19 cellular contexts compared by ENCODE assay signal in genomic region chr15:51866751-51867150, GRCh38. TPM values are rescaled to one million over a fixed set of nuclear protein-coding genes. Genes with fewer than 3 reads are reported as not detected.
DNase-seq lines count a peak whose midpoint lies in the region; ATAC-seq and TF ChIP-seq lines count a peak whose summit lies in the region.
"Had no signal": no experiment of that assay in that cellular context is flagged by ENCODE, and none has a peak within 500 bp of the region (broad histone marks: within the 10 kb centered on the region; RNA-seq: fewer than 3 reads in every experiment).

No MANE protein-coding gene starts in this region.

- DNase-seq in activated CD8-positive, alpha-beta T cell treated with anti-CD3 and anti-CD28 coated beads, Interleukin-2, amount 10 ng/mL, durations not matched to agents 7 days and 5 days = no peak
- no peak for DNase-seq in activated CD8-positive, alpha-beta T cell treated with anti-CD3 and anti-CD28 coated beads for 36 hours
- DNase-seq in HFFc6 = no peak
- DNase-seq in chondrocyte (ENCODE audit: low spot score) = no peak
- no peak for DNase-seq in naive thymus-derived CD8-positive, alpha-beta T cell
- no peak for DNase-seq in DMS79 (lab: John Stamatoyannopoulos, UW)
- DNase-seq in H4 (ENCODE audit: low spot score) = no peak
- DNase-seq: 8988T; activated CD4-positive, alpha-beta memory T cell treated with anti-CD3 and anti-CD28 coated beads for 36 hours; activated T-cell treated with anti-CD3 and anti-CD28 coated beads, Interleukin-2, amount 50 U/mL, for 48 hours; amniotic stem cell; central memory CD4-positive, alpha-beta T cell; effector memory CD4-positive, alpha-beta T cell; heart left ventricle; MV-4-11; NCI-H187 treated with DMSO at 0.1 percent for 48 hours; RPMI8226; stimulated activated CD4-positive, alpha-beta T cell treated with anti-CD3 and anti-CD28 coated beads, Interleukin-12 subunit alpha, Interleukin-12 subunit beta, amount 100 ng/mL, for 4 hours had no signal

- H3K36me3 Mint-ChIP-seq in activated CD8-positive, alpha-beta T cell treated with anti-CD3 and anti-CD28 coated beads, Interleukin-2, amount 10 ng/mL, durations not matched to agents 7 days and 5 days (ENCODE audit: low read depth) = peaks cover 68% of the 10 kb centered on the region
- peaks cover 58% of the 10 kb centered on the region for H3K36me3 Mint-ChIP-seq in activated CD8-positive, alpha-beta T cell treated with anti-CD3 and anti-CD28 coated beads for 36 hours (ENCODE audit: low read depth)
- H3K36me3 Mint-ChIP-seq in HFFc6 (ENCODE audit: low read depth) = peaks cover 59% of the 10 kb centered on the region
- H3K36me3 Mint-ChIP-seq in chondrocyte (ENCODE audit: low read depth) = peaks cover 31% of the 10 kb centered on the region
- H3K36me3 Mint-ChIP-seq in naive thymus-derived CD8-positive, alpha-beta T cell = peaks cover 19 to 83% (median 48%) of the 10 kb centered on the region in 3 donors

- no peak for TF ChIP-seq CTCF in activated CD8-positive, alpha-beta T cell treated with anti-CD3 and anti-CD28 coated beads for 36 hours (IDR thresholded peaks at IDR 0.05)
- no peak for TF ChIP-seq CTCF in HFFc6 (IDR thresholded peaks at IDR 0.05)
- no peak for TF ChIP-seq CTCF in chondrocyte (IDR thresholded peaks at IDR 0.05)

- CTCF ChIA-PET in activated CD8-positive, alpha-beta T cell treated with anti-CD3 and anti-CD28 coated beads, Interleukin-2, amount 10 ng/mL, durations not matched to agents 7 days and 5 days (lab: Charles Lee) = no interaction called here
- CTCF ChIA-PET in activated CD8-positive, alpha-beta T cell treated with anti-CD3 and anti-CD28 coated beads for 36 hours (lab: Charles Lee) = interaction anchor here (0.7 to 1.4 kb wide), 5 partner anchors 11 to 131 kb away, joined by 3 to 6 read pairs (median 3); no protein-coding TSS in a partner anchor

- POLR2A ChIA-PET in activated CD8-positive, alpha-beta T cell treated with anti-CD3 and anti-CD28 coated beads, Interleukin-2, amount 10 ng/mL, durations not matched to agents 7 days and 5 days (lab: Charles Lee) = interaction anchor here (1.0 kb wide), 1 partner anchor 36 kb away, joined by 3 read pairs; no protein-coding TSS in a partner anchor
- POLR2A ChIA-PET in activated CD8-positive, alpha-beta T cell treated with anti-CD3 and anti-CD28 coated beads for 36 hours (lab: Charles Lee) = interaction anchor here (0.6 to 1.4 kb wide), 2 partner anchors 21 to 104 kb away, joined by 3 read pairs; no protein-coding TSS in a partner anchor
- POLR2A ChIA-PET in naive thymus-derived CD8-positive, alpha-beta T cell (lab: Charles Lee) = no interaction called here

- no peaks in the 10 kb centered on the region for H3K27me3 Mint-ChIP-seq in activated CD8-positive, alpha-beta T cell treated with anti-CD3 and anti-CD28 coated beads, Interleukin-2, amount 10 ng/mL, durations not matched to agents 7 days and 5 days (ENCODE audit: low read depth)
- H3K27me3 Mint-ChIP-seq in activated CD8-positive, alpha-beta T cell treated with anti-CD3 and anti-CD28 coated beads for 36 hours = no peaks in the 10 kb centered on the region
- H3K27me3 Mint-ChIP-seq in HFFc6 (ENCODE audit: insufficient read depth) (peaks cover 1% of the 10 kb centered on the region; the same call in 1 of the 2 replicates), chondrocyte (ENCODE audit: low read depth) (no peaks in the 10 kb centered on the region)
- no peaks in the 10 kb centered on the region for H3K27me3 Mint-ChIP-seq in naive thymus-derived CD8-positive, alpha-beta T cell
- H3K27me3 Mint-ChIP-seq: activated CD4-positive, alpha-beta memory T cell treated with anti-CD3 and anti-CD28 coated beads for 36 hours had no signal

- peak overlapping the region; percentile 37 for H3K27ac Mint-ChIP-seq in activated CD8-positive, alpha-beta T cell treated with anti-CD3 and anti-CD28 coated beads, Interleukin-2, amount 10 ng/mL, durations not matched to agents 7 days and 5 days
- no peak overlapping the region for H3K27ac Mint-ChIP-seq in activated CD8-positive, alpha-beta T cell treated with anti-CD3 and anti-CD28 coated beads for 36 hours
- peak overlapping the region; percentile 56 for H3K27ac Mint-ChIP-seq in HFFc6
- H3K27ac Mint-ChIP-seq in chondrocyte (ENCODE audit: unreplicated experiment) = peak overlapping the region; percentile 71
- H3K27ac Mint-ChIP-seq in naive thymus-derived CD8-positive, alpha-beta T cell = peak overlapping the region in 8 of 10 donors; percentile 1 to 81 (median 44)
- H3K27ac Mint-ChIP-seq: activated CD4-positive, alpha-beta memory T cell treated with anti-CD3 and anti-CD28 coated beads for 36 hours had no signal

- peaks cover 28% of the 10 kb centered on the region for H3K4me1 Mint-ChIP-seq in activated CD8-positive, alpha-beta T cell treated with anti-CD3 and anti-CD28 coated beads, Interleukin-2, amount 10 ng/mL, durations not matched to agents 7 days and 5 days (ENCODE audit: low read depth)
- H3K4me1 Mint-ChIP-seq in activated CD8-positive, alpha-beta T cell treated with anti-CD3 and anti-CD28 coated beads for 36 hours (ENCODE audit: low read depth) = peaks cover 33% of the 10 kb centered on the region
- H3K4me1 Mint-ChIP-seq in HFFc6 (ENCODE audit: low read depth) (peaks cover 82% of the 10 kb centered on the region), chondrocyte (ENCODE audit: low read depth) (peaks cover 54% of the 10 kb centered on the region)
- peaks cover 19 to 29% (median 23%) of the 10 kb centered on the region in 4 donors for H3K4me1 Mint-ChIP-seq in naive thymus-derived CD8-positive, alpha-beta T cell

- no peak for ATAC-seq in activated CD8-positive, alpha-beta T cell treated with anti-CD3 and anti-CD28 coated beads, Interleukin-2, amount 10 ng/mL, durations not matched to agents 7 days and 5 days
- no peak for ATAC-seq in activated CD8-positive, alpha-beta T cell treated with anti-CD3 and anti-CD28 coated beads for 36 hours
- no peak for ATAC-seq in naive thymus-derived CD8-positive, alpha-beta T cell
- ATAC-seq in GM21619 (IDR thresholded peaks at IDR 0.05; ENCODE audit: unreplicated experiment) = no peak
- ATAC-seq: heart left ventricle had no signal

- intact Hi-C loops in activated CD8-positive, alpha-beta T cell treated with anti-CD3 and anti-CD28 coated beads for 36 hours (cut with micrococcal nuclease) = no loop called here

- H3K9me3 Mint-ChIP-seq in activated CD8-positive, alpha-beta T cell treated with anti-CD3 and anti-CD28 coated beads, Interleukin-2, amount 10 ng/mL, durations not matched to agents 7 days and 5 days (ENCODE audit: insufficient read depth) = no peaks in the 10 kb centered on the region
- H3K9me3 Mint-ChIP-seq in activated CD8-positive, alpha-beta T cell treated with anti-CD3 and anti-CD28 coated beads for 36 hours = no peaks in the 10 kb centered on the region
- no peaks in the 10 kb centered on the region for H3K9me3 Mint-ChIP-seq in HFFc6
- H3K9me3 Mint-ChIP-seq in chondrocyte (ENCODE audit: low read depth) = no peaks in the 10 kb centered on the region
- H3K9me3 Mint-ChIP-seq in naive thymus-derived CD8-positive, alpha-beta T cell = no peaks in the 10 kb centered on the region
- H3K9me3 Mint-ChIP-seq: activated CD4-positive, alpha-beta memory T cell treated with anti-CD3 and anti-CD28 coated beads for 36 hours had no signal

- H3K4me3 Mint-ChIP-seq in activated CD8-positive, alpha-beta T cell treated with anti-CD3 and anti-CD28 coated beads, Interleukin-2, amount 10 ng/mL, durations not matched to agents 7 days and 5 days = no peak overlapping the region
- H3K4me3 Mint-ChIP-seq in activated CD8-positive, alpha-beta T cell treated with anti-CD3 and anti-CD28 coated beads for 36 hours = no peak overlapping the region
- no peak overlapping the region for H3K4me3 Mint-ChIP-seq in HFFc6
- no peak overlapping the region for H3K4me3 Mint-ChIP-seq in chondrocyte (ENCODE audit: unreplicated experiment)
- H3K4me3 Mint-ChIP-seq in naive thymus-derived CD8-positive, alpha-beta T cell = no peak overlapping the region
- H3K4me3 Mint-ChIP-seq: activated CD4-positive, alpha-beta memory T cell treated with anti-CD3 and anti-CD28 coated beads for 36 hours had no signal

RNA-seq across cellular contexts. Expression of gene TMOD3, which starts 37.3 kb away (rescaled TPM):
- 10 to 100 TPM; 73.8 to 74.1 TPM for total RNA-seq in activated CD8-positive, alpha-beta T cell treated with anti-CD3 and anti-CD28 coated beads, Interleukin-2, amount 10 ng/mL, durations not matched to agents 7 days and 5 days
- 10 to 100 TPM; 53.6 to 59.2 TPM for total RNA-seq in activated CD8-positive, alpha-beta T cell treated with anti-CD3 and anti-CD28 coated beads for 36 hours
- 10 to 100 TPM; 56.4 to 68.8 (median 59.9) TPM for total RNA-seq in HFFc6 (2021; fragmentation: NEBNext Ultra II Directional; extraction: Animal tissue kit (Norgen Biotek cat#: 25700))
- total RNA-seq in chondrocyte = 44.3 to 56.9 TPM (median 44.4 TPM) in 3 replicates
- total RNA-seq in naive thymus-derived CD8-positive, alpha-beta T cell = 10 to 100 TPM; 52.5 to 56.7 TPM
- polyA plus RNA-seq in naive thymus-derived CD8-positive, alpha-beta T cell = 10 to 100 TPM; 27.6 to 32.6 (median 28.0) TPM
- total RNA-seq in H4 (2014; rRNA removed; shearing (Covaris generic)) = 21.2 and 22.5 TPM in 2 replicates
